In genomic region chr7:19520392-19520791, GRCh38 we compare ENCODE assay signal across 31 cellular contexts.
"Had no signal": no experiment of that assay in that cellular context is flagged by ENCODE, and none has a peak within 500 bp of the region (broad histone marks: within the 10 kb centered on the region; RNA-seq: fewer than 3 reads in every experiment).

No MANE protein-coding gene starts in this region.

- H3K4me2 ChIP-seq: smooth muscle cell had no signal

- H3K4me3 Mint-ChIP-seq: activated naive CD8-positive, alpha-beta T cell; activated T-cell treated with anti-CD3 and anti-CD28 coated beads, Interleukin-2, amount 50 U/mL, for 72 hours; brain; effector memory CD8-positive, alpha-beta T cell; nephron; stimulated activated naive B cell treated with anti-CD40 and anti-IgM and Interleukin-4, amounts not matched to agents 10 μg/mL and 1 μg/mL and 100 μg/mL, for 72 hours; T-helper 2 cell treated with Interferon-gamma antibody and Interleukin-4, amounts not matched to agents 5 μg/mL and 100 μg/mL, for 36 hours had no signal

- DNase-seq: activated CD4-positive, alpha-beta T cell treated with anti-CD3 and anti-CD28 coated beads for 4 hours; activated CD4-positive, alpha-beta T cell treated with anti-CD3 and anti-CD28 coated beads, Interleukin-2, amount 50 U/mL, for 4 hours; activated CD4-positive, CD25-positive, alpha-beta regulatory T cell; activated effector memory CD4-positive, alpha-beta T cell treated with Interleukin-2 at 50 U/mL for 16 hours; activated naive CD4-positive, alpha-beta T cell treated with Interleukin-2 at 50 U/mL for 16 hours; activated T-cell treated with anti-CD3 and anti-CD28 coated beads for 4 hours; activated T-cell treated with anti-CD3 and anti-CD28 coated beads, Interleukin-2, amount 50 U/mL, for 72 hours; adrenal gland; aorta; cortex of kidney; effector memory CD8-positive, alpha-beta T cell; foreskin melanocyte; kidney glomerular epithelial cell; lower lobe of right lung; pancreas; retina; stimulated activated CD4-positive, alpha-beta T cell treated with anti-CD3 and anti-CD28 coated beads, Interleukin-1b, Interleukin-23, amount 100 ng/mL, for 48 hours; stimulated activated naive B cell treated with anti-CD40 and anti-IgM and Interleukin-4, amounts not matched to agents 10 μg/mL and 1 μg/mL and 100 μg/mL, for 72 hours; stomach; T-helper 1 cell; thyroid gland; upper lobe of left lung had no signal

- FAIRE-seq: endothelial cell of umbilical vein, pancreas had no signal

- H3K36me3 ChIP-seq: adrenal gland, heart right ventricle, lower lobe of right lung, neutrophil, pancreas, prostate gland, stomach, thyroid gland, upper lobe of left lung had no signal

- H3K27ac Mint-ChIP-seq: activated naive CD8-positive, alpha-beta T cell; activated T-cell treated with anti-CD3 and anti-CD28 coated beads, Interleukin-2, amount 50 U/mL, for 72 hours; effector memory CD8-positive, alpha-beta T cell; stimulated activated naive B cell treated with anti-CD40 and anti-IgM and Interleukin-4, amounts not matched to agents 10 μg/mL and 1 μg/mL and 100 μg/mL, for 72 hours; T-helper 2 cell treated with Interferon-gamma antibody and Interleukin-4, amounts not matched to agents 5 μg/mL and 100 μg/mL, for 36 hours had no signal

- H3K27ac ChIP-seq: adrenal gland, heart right ventricle, lower lobe of right lung, neutrophil, pancreas, prostate gland, stomach, thyroid gland, upper lobe of left lung had no signal

- H3K4me1 ChIP-seq: adrenal gland, lower lobe of right lung, pancreas, prostate gland, stomach, thyroid gland, upper lobe of left lung had no signal

- H3K4me3 ChIP-seq: adrenal gland, heart right ventricle, lower lobe of right lung, pancreas, prostate gland, smooth muscle cell, stomach, thyroid gland, upper lobe of left lung had no signal

- H3K9me3 Mint-ChIP-seq: nephron had no signal

- H3K4me1 Mint-ChIP-seq: stimulated activated naive B cell treated with anti-CD40 and anti-IgM and Interleukin-4, amounts not matched to agents 10 μg/mL and 1 μg/mL and 100 μg/mL, for 72 hours had no signal

- H3K27me3 Mint-ChIP-seq: activated naive CD8-positive, alpha-beta T cell; brain; effector memory CD8-positive, alpha-beta T cell; stimulated activated naive B cell treated with anti-CD40 and anti-IgM and Interleukin-4, amounts not matched to agents 10 μg/mL and 1 μg/mL and 100 μg/mL, for 72 hours had no signal

- H3K27me3 ChIP-seq: adrenal gland, heart right ventricle, neutrophil, pancreas, stomach, thyroid gland, upper lobe of left lung had no signal

- H3K36me3 Mint-ChIP-seq: activated naive CD8-positive, alpha-beta T cell; brain; stimulated activated naive B cell treated with anti-CD40 and anti-IgM and Interleukin-4, amounts not matched to agents 10 μg/mL and 1 μg/mL and 100 μg/mL, for 72 hours had no signal

- H3K9me3 ChIP-seq: adrenal gland, heart right ventricle, lower lobe of right lung, neutrophil, pancreas, prostate gland, thyroid gland, upper lobe of left lung had no signal
